Comparison of ENCODE assay signal across 8 cellular contexts in genomic region chr20:31721408-31722332, GRCh38. TPM values are rescaled to one million over a fixed set of nuclear protein-coding genes. Genes with fewer than 3 reads are reported as not detected.
DNase-seq lines count a peak whose midpoint lies in the region; ATAC-seq and TF ChIP-seq lines count a peak whose summit lies in the region.

No MANE protein-coding gene starts in this region.

- H3K9me2 ChIP-seq in neural cell (ENCODE audit: insufficient read depth, low read length): no peaks in the 10 kb centered on the region

- H3K9ac ChIP-seq in neural cell (ENCODE audit: low read length): peak overlapping the region; percentile 99

- peak overlapping the region; percentile 95 for H3K4me3 Mint-ChIP-seq in T-helper 17 cell

- no peaks in the 10 kb centered on the region for H3K36me3 Mint-ChIP-seq in T-helper 17 cell (ENCODE audit: low read depth)

- peak overlapping the region; percentile 97 for H3K27ac Mint-ChIP-seq in T-helper 17 cell

- peaks cover 61% of the 10 kb centered on the region for H3K79me2 ChIP-seq in neural cell (replicated peaks; ENCODE audit: insufficient read depth, low read length)

- no peaks in the 10 kb centered on the region for H3F3A ChIP-seq in neural cell (ENCODE audit: insufficient read depth, low read length, poor library complexity, severe bottlenecking)

- peaks cover 54% of the 10 kb centered on the region for H3K4me1 Mint-ChIP-seq in T-helper 17 cell

- H3K4me3 ChIP-seq in neural cell (ENCODE audit: low read length): peak overlapping the region; percentile 73

- H4K20me1 ChIP-seq in neural cell (ENCODE audit: insufficient read depth): peaks cover 2% of the 10 kb centered on the region

- no peak for TF ChIP-seq RAD21 in neural cell (conservative IDR thresholded peaks at IDR 0.05)

- no peaks in the 10 kb centered on the region for H3K36me3 ChIP-seq in neural cell (ENCODE audit: insufficient read depth, low read length)

- DNase-seq in NCI-H1105 treated with DMSO at 0.1 percent for 48 hours (lab: John Stamatoyannopoulos, UW) (peak; percentile 47), NCI-H1105 (lab: John Stamatoyannopoulos, UW) (no peak), T-helper 17 cell (no peak), epithelial cell of prostate (ENCODE audit: low read depth, low spot score) (no peak), pons (ENCODE audit: low spot score) (no peak)

- H3K27me3 ChIP-seq in neural cell (ENCODE audit: insufficient read depth, low read depth, low read length): no peaks in the 10 kb centered on the region

- no peaks in the 10 kb centered on the region for H3K27me3 Mint-ChIP-seq in T-helper 17 cell

- peak overlapping the region; percentile 99 for H3K4me2 ChIP-seq in neural cell (ENCODE audit: low read length)

- H3K9me3 ChIP-seq in T-helper 17 cell (ENCODE audit: control insufficient read depth, low read length, poor library complexity, severe bottlenecking): no peaks in the 10 kb centered on the region
- no peaks in the 10 kb centered on the region for H3K9me3 ChIP-seq in neural cell (ENCODE audit: low read length)

- ATAC-seq in T-helper 17 cell (no peak), GM19452 (IDR thresholded peaks at IDR 0.05; ENCODE audit: unreplicated experiment) (no peak), GM19351 (IDR thresholded peaks at IDR 0.05; ENCODE audit: unreplicated experiment) (no peak)

- TF ChIP-seq EP300 in neural cell (conservative IDR thresholded peaks at IDR 0.05; ENCODE audit: poor library complexity, severe bottlenecking): no peak

- peak overlapping the region; percentile 68 for H2AFZ ChIP-seq in neural cell (ENCODE audit: low read depth, low read length)

- H3K27ac ChIP-seq in epithelial cell of prostate (peak overlapping the region; percentile 100), neural cell (ENCODE audit: low read length) (peak overlapping the region; percentile 100)

- no peak for TF ChIP-seq CTCF in neural cell (IDR thresholded peaks at IDR 0.05; ENCODE audit: poor library complexity, severe bottlenecking)

TF ChIP-seq in neural cell, 6 proteins besides CTCF, POLR2A, EP300 and RAD21:
- TF ChIP-seq, protein P1, sequence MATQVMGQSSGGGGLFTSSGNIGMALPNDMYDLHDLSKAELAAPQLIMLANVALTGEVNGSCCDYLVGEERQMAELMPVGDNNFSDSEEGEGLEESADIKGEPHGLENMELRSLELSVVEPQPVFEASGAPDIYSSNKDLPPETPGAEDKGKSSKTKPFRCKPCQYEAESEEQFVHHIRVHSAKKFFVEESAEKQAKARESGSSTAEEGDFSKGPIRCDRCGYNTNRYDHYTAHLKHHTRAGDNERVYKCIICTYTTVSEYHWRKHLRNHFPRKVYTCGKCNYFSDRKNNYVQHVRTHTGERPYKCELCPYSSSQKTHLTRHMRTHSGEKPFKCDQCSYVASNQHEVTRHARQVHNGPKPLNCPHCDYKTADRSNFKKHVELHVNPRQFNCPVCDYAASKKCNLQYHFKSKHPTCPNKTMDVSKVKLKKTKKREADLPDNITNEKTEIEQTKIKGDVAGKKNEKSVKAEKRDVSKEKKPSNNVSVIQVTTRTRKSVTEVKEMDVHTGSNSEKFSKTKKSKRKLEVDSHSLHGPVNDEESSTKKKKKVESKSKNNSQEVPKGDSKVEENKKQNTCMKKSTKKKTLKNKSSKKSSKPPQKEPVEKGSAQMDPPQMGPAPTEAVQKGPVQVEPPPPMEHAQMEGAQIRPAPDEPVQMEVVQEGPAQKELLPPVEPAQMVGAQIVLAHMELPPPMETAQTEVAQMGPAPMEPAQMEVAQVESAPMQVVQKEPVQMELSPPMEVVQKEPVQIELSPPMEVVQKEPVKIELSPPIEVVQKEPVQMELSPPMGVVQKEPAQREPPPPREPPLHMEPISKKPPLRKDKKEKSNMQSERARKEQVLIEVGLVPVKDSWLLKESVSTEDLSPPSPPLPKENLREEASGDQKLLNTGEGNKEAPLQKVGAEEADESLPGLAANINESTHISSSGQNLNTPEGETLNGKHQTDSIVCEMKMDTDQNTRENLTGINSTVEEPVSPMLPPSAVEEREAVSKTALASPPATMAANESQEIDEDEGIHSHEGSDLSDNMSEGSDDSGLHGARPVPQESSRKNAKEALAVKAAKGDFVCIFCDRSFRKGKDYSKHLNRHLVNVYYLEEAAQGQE (IDR thresholded peaks at IDR 0.05; ENCODE audit: borderline replicate concordance): no peak
- TF ChIP-seq MXI1 (conservative IDR thresholded peaks at IDR 0.05; ENCODE audit: poor library complexity, severe bottlenecking): no peak

RNA-seq across cellular contexts. Expression of gene BCL2L1, which starts 1.0 kb away (rescaled TPM):
- total RNA-seq in T-helper 17 cell: 10 to 100 TPM; 35.6 to 59.1 TPM
- 125 and 134 TPM in 2 replicates for polyA plus RNA-seq in neural cell
- 140 and 152 TPM in 2 replicates for polyA minus RNA-seq in neural cell

RNA-seq across cellular contexts. Expression of gene TPX2, which starts 17.4 kb away (rescaled TPM):
- 1 to 10 TPM in 1 of 2 donors, under 1 TPM in 1; 0.57 to 2.0 TPM for total RNA-seq in T-helper 17 cell
- polyA plus RNA-seq in neural cell: 1.6 and 2.1 TPM in 2 replicates
- polyA minus RNA-seq in neural cell: 6.3 and 8.5 TPM in 2 replicates
